Comparison of ENCODE assay signal across 28 cellular contexts in genomic region chr3:69882560-69882959, GRCh38.
"Had no signal": no experiment of that assay in that cellular context is flagged by ENCODE, and none has a peak within 500 bp of the region (broad histone marks: within the 10 kb centered on the region; RNA-seq: fewer than 3 reads in every experiment).

No MANE protein-coding gene starts in this region.

- H3K27me3 ChIP-seq: esophagus squamous epithelium, left lung, right atrium auricular region, suprapubic skin, transverse colon, upper lobe of right lung, uterus had no signal

- H3K4me2 ChIP-seq: smooth muscle cell had no signal

- H3K36me3 ChIP-seq: esophagus squamous epithelium, left lung, right atrium auricular region, suprapubic skin, transverse colon, uterus had no signal

- H3K4me3 Mint-ChIP-seq: effector memory CD8-positive, alpha-beta T cell; immature natural killer cell; naive thymus-derived CD4-positive, alpha-beta T cell; nephron; stimulated activated naive CD8-positive, alpha-beta T cell treated with anti-CD3 and anti-CD28 coated beads, Interleukin-15, amount 100 ng/mL, for 72 hours had no signal

- H3K27ac Mint-ChIP-seq: effector memory CD8-positive, alpha-beta T cell; immature natural killer cell; naive thymus-derived CD4-positive, alpha-beta T cell; stimulated activated naive CD8-positive, alpha-beta T cell treated with anti-CD3 and anti-CD28 coated beads, Interleukin-15, amount 100 ng/mL, for 72 hours had no signal

- H3K4me1 ChIP-seq: left lung, suprapubic skin had no signal

- H3K9me3 Mint-ChIP-seq: effector memory CD8-positive, alpha-beta T cell; naive thymus-derived CD4-positive, alpha-beta T cell; nephron; stimulated activated naive CD8-positive, alpha-beta T cell treated with anti-CD3 and anti-CD28 coated beads, Interleukin-15, amount 100 ng/mL, for 72 hours had no signal

- DNase-seq: cortex of kidney; effector memory CD8-positive, alpha-beta T cell; erythroblast; esophagus squamous epithelium; foreskin melanocyte; hypothalamus; immature natural killer cell; islet precursor cell; left cardiac atrium; left lung; mesendoderm; midbrain; naive thymus-derived CD4-positive, alpha-beta T cell; nucleus accumbens; stimulated activated CD4-positive, alpha-beta T cell treated with anti-CD3 and anti-CD28 coated beads, Interleukin-12 subunit alpha, Interleukin-12 subunit beta, amount 100 ng/mL, for 4 hours; stimulated activated CD4-positive, alpha-beta T cell treated with anti-CD3 and anti-CD28 coated beads, Interleukin-1b, Interleukin-23, amount 100 ng/mL, for 48 hours; stimulated activated CD4-positive, alpha-beta T cell treated with anti-CD3 and anti-CD28 coated beads, Interleukin-4, amount 100 ng/mL, for 1 hour; stimulated activated CD8-positive, alpha-beta memory T cell treated with anti-CD3 and anti-CD28 coated beads, Interleukin-4, amount 100 ng/mL, for 48 hours; stimulated activated naive CD4-positive, alpha-beta T cell; stimulated activated naive CD8-positive, alpha-beta T cell treated with anti-CD3 and anti-CD28 coated beads, Interleukin-15, amount 100 ng/mL, for 72 hours; transverse colon; upper lobe of right lung; uterus had no signal

- ATAC-seq: effector memory CD8-positive, alpha-beta T cell; left cardiac atrium; left lung; naive thymus-derived CD4-positive, alpha-beta T cell; sciatic nerve; stimulated activated naive CD8-positive, alpha-beta T cell treated with anti-CD3 and anti-CD28 coated beads, Interleukin-15, amount 100 ng/mL, for 72 hours; upper lobe of right lung had no signal

- H3K27ac ChIP-seq: esophagus squamous epithelium, left lung, right atrium auricular region, suprapubic skin, transverse colon, upper lobe of right lung, uterus had no signal

- H3K4me1 Mint-ChIP-seq: immature natural killer cell; naive thymus-derived CD4-positive, alpha-beta T cell; nephron; stimulated activated naive CD8-positive, alpha-beta T cell treated with anti-CD3 and anti-CD28 coated beads, Interleukin-15, amount 100 ng/mL, for 72 hours had no signal

- H3K4me3 ChIP-seq: esophagus squamous epithelium, left lung, right atrium auricular region, smooth muscle cell, suprapubic skin, transverse colon, upper lobe of right lung, uterus had no signal

- H3K9me3 ChIP-seq: esophagus squamous epithelium, left lung, right atrium auricular region, suprapubic skin, transverse colon, upper lobe of right lung, uterus had no signal

- H3K27me3 Mint-ChIP-seq: effector memory CD8-positive, alpha-beta T cell; naive thymus-derived CD4-positive, alpha-beta T cell had no signal

- H3K36me3 Mint-ChIP-seq: immature natural killer cell; naive thymus-derived CD4-positive, alpha-beta T cell had no signal
